In the genomic region with DNA sequence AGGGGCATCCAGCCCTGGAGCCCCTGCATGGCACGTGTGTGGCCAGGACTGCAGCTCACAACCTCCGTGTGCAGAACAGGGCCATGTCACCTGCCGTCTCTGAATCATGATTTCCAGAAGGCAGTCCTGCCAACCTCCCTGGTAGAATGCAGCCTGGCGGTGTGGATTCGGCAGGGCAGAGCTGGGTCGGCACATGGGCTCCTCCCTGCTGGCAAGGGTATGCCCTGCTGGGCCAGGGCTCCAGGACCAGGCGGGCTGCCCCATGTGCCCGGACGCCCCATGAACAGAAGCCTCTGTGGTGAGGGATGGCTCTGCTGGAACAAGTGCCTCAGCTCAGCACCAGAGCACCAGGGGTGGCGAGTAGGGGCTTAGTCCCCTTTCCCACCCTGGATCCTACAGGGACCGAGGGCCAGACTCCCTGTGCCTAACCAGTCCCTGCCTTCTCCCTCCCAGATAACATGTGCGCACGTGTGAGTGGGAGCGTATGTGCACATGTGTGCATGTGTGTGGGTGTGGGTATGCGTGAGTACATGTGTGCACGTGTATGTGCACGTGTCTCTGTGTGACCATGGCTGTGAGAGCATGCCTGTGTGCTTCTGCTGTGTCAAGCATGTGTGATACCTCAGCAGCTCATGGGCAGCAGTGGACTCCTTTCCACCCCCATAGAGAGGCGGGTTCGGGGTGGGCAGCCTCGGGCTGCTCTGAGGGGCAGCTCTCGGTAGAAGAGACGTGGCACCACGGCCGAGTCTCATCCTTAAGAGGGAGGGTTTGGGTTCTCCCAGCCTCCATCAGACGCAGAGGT, we compare ENCODE assay signal across 18 cellular contexts. TPM values are rescaled to one million over a fixed set of nuclear protein-coding genes. Genes with fewer than 3 reads are reported as not detected.
DNase-seq lines count a peak whose midpoint lies in the region; ATAC-seq, FAIRE-seq and TF ChIP-seq lines count a peak whose summit lies in the region.
"Had no signal": no experiment of that assay in that cellular context is flagged by ENCODE, and none has a peak within 500 bp of the region (broad histone marks: within the 10 kb centered on the region; RNA-seq: fewer than 3 reads in every experiment).

No MANE protein-coding gene starts in this region.

- no peaks in the 10 kb centered on the region for H3K9me3 Mint-ChIP-seq in WTC11
- H3K9me3 Mint-ChIP-seq: CD4-positive, alpha-beta T cell had no signal

- TF ChIP-seq CTCF in WTC11 (IDR thresholded peaks at IDR 0.05) (no peak), H1 (IDR thresholded peaks at IDR 0.05; ENCODE audit: control extremely low read depth in 1 of 3, insufficient read depth in 1 of 3, low read depth in 1 of 3, low read length in 3 of 3) (no peak), psoas muscle (IDR thresholded peaks at IDR 0.05) (no peak)

- H3K4me1 Mint-ChIP-seq in WTC11 = peaks cover 9% of the 10 kb centered on the region

- H3K56ac ChIP-seq in H1 (replicated peaks; ENCODE audit: insufficient read length, low read depth, low read length) = no peak overlapping the region

- peak overlapping the region; percentile 70; the same call in 1 of the 2 replicates for H2AK5ac ChIP-seq in H1 (ENCODE audit: low read depth, low read length)

- no peaks in the 10 kb centered on the region for H3K79me1 ChIP-seq in H1 (ENCODE audit: low read depth, low read length)

- H2BK5ac ChIP-seq in H1 (ENCODE audit: low read depth, low read length) = no peak overlapping the region; the same call in 1 of the 2 replicates

- no peak overlapping the region for H3K9ac ChIP-seq in H1 (replicated peaks in 1 of 4; ENCODE audit: extremely low read depth in 1 of 4, low read depth in 3 of 4, low read length in 3 of 4)

- in situ Hi-C loops in G401 (cut with HindIII; ENCODE audit: low sequenced_read_pairs) = no loop called here

- TF ChIP-seq POLR2A in H1 (IDR thresholded peaks at IDR 0.05; ENCODE audit: control extremely low read depth in 1 of 2, low read depth in 2 of 2, low read length in 2 of 2) (no peak), erythroblast (IDR thresholded peaks at IDR 0.05; ENCODE audit: low read length) (no peak)

- H3K18ac ChIP-seq in H1 (ENCODE audit: extremely low read depth, low read length) = no peak overlapping the region

- 0 out of 2 replicates have a peak overlapping the region, but pooled peaks have one; percentile 23 for H2BK20ac ChIP-seq in H1 (ENCODE audit: low read length)

- H3K4ac ChIP-seq in H1 (replicated peaks; ENCODE audit: insufficient read length, low read depth, low read length) = peak overlapping the region; percentile 13

- no peaks in the 10 kb centered on the region for H3K23me2 ChIP-seq in H1 (ENCODE audit: low read depth, low read length)

- H4K5ac ChIP-seq in H1 (ENCODE audit: insufficient read length, low read depth, low read length) = no peak overlapping the region

- no peak overlapping the region for H3K27ac ChIP-seq in H1 (ENCODE audit: low read depth, low read length)
- H3K27ac ChIP-seq in psoas muscle = no peak overlapping the region
- H3K27ac ChIP-seq: PC-9 had no signal

- H3K23ac ChIP-seq in H1 (ENCODE audit: insufficient read length) = no peak overlapping the region

- H4K91ac ChIP-seq in H1 (replicated peaks; ENCODE audit: insufficient read length, low read length) = no peak overlapping the region

- no peak overlapping the region for H3K14ac ChIP-seq in H1 (ENCODE audit: insufficient read length)

- ATAC-seq in WTC11 = no peak
- ATAC-seq in psoas muscle = peak; percentile 50 to 65 (median 56)

- no peak overlapping the region for H2BK120ac ChIP-seq in H1 (replicated peaks; ENCODE audit: low read depth, low read length)

- no peak overlapping the region for H4K8ac ChIP-seq in H1 (ENCODE audit: extremely low read depth, insufficient read depth, low read length)

- H3K4me3 ChIP-seq in H1 (ENCODE audit: extremely low read depth in 1 of 4, insufficient read depth in 2 of 4, low read depth in 3 of 4, low read length in 4 of 4) = no peak overlapping the region; a peak in 1 of 8 replicates
- H3K4me3 ChIP-seq in psoas muscle = no peak overlapping the region
- H3K4me3 ChIP-seq: PC-9 had no signal

- H3K27ac Mint-ChIP-seq in WTC11 = peak overlapping the region; percentile 83
- H3K27ac Mint-ChIP-seq: CD4-positive, alpha-beta T cell had no signal

- no peak overlapping the region; the same call in 1 of the 2 replicates for H2BK15ac ChIP-seq in H1 (ENCODE audit: low read length)

- H3K27me3 Mint-ChIP-seq in WTC11 (ENCODE audit: low read depth) = no peaks in the 10 kb centered on the region
- H3K27me3 Mint-ChIP-seq: CD4-positive, alpha-beta T cell had no signal

- CTCF ChIA-PET in WTC11 (lab: Charles Lee) = no interaction called here
- CTCF ChIA-PET in H1 (lab: Charles Lee; ENCODE audit: partially characterized antibody) = interaction anchor here (1.5 kb wide), 1 partner anchor 22 kb away, joined by 4 read pairs; no protein-coding TSS in a partner anchor

- no peaks in the 10 kb centered on the region for H3K36me3 ChIP-seq in H1 (ENCODE audit: control insufficient read depth in 2 of 4, insufficient read depth in 4 of 4, low read length in 3 of 4)
- H3K36me3 ChIP-seq in psoas muscle (ENCODE audit: insufficient read depth in 1 of 2, low read depth in 1 of 2) = no peaks in the 10 kb centered on the region

- no peak for TF ChIP-seq EP300 in H1 (IDR thresholded peaks at IDR 0.05; ENCODE audit: borderline replicate concordance in 1 of 2, low read depth in 2 of 2, low read length in 2 of 2)

- no peaks in the 10 kb centered on the region for H3K27me3 ChIP-seq in H1 (replicated peaks in 1 of 4; ENCODE audit: control insufficient read depth in 3 of 4, extremely low read depth in 1 of 4, insufficient read depth in 3 of 4, low read length in 3 of 4)
- H3K27me3 ChIP-seq in psoas muscle (ENCODE audit: insufficient read depth in 3 of 3, low read length in 2 of 3) = no peaks in the 10 kb centered on the region

- WGBS in H1 (ENCODE audit: extremely low coverage in 1 of 2, insufficient coverage in 1 of 2, insufficient read length in 1 of 2, insufficient replicate concordance in 2 of 2, low coverage in 1 of 2, low lambda C conversion rate in 2 of 2, missing lambda C conversion rate in 1 of 2), 2 experiments = 85% methylated on average over 22 of the region's 25 CpGs; no CpG with 5 or more reads in 1 of the 2 experiments
- 71 to 78% (median 73%) methylated on average over 24 to 25 of the region's 25 CpGs for WGBS in psoas muscle, 3 donors

- H3K9me3 ChIP-seq in H1 (ENCODE audit: insufficient read depth in 2 of 2, low read depth in 1 of 2, low read length in 1 of 2) (no peaks in the 10 kb centered on the region), psoas muscle (no peaks in the 10 kb centered on the region)

- no peaks in the 10 kb centered on the region for H3K36me3 Mint-ChIP-seq in WTC11

- H3K4me3 Mint-ChIP-seq in WTC11 = no peak overlapping the region
- H3K4me3 Mint-ChIP-seq: CD4-positive, alpha-beta T cell had no signal

- POLR2A ChIA-PET in WTC11 (lab: Charles Lee) (no interaction called here), H1 (lab: Charles Lee; ENCODE audit: partially characterized antibody) (no interaction called here)

- DNase-seq in G401 (ENCODE audit: low spot score) = peak; percentile 79
- no peak for DNase-seq in WTC11 (ENCODE audit: low spot score)
- no peak for DNase-seq in H1 (ENCODE audit: low read depth in 1 of 2, low spot score in 2 of 2)
- peak; percentile 20 to 59 for DNase-seq in psoas muscle
- no peak for DNase-seq in erythroblast (lab: John Stamatoyannopoulos, UW)
- DNase-seq in dedifferentiated amniotic fluid mesenchymal stem cell (ENCODE audit: extremely low spot score) = no peak
- no peak for DNase-seq in NCI-H128 (lab: John Stamatoyannopoulos, UW; ENCODE audit: unreplicated experiment)
- DNase-seq: ACHN; Calu3; CD4-positive, alpha-beta T cell; DMS53; HCEC 1CT; KBM-7; NCI-H1436; NCI-H2081 treated with DMSO at 0.1 percent for 48 hours; NCI-H510A; NCI-H774; PC-9 had no signal

- H2BK12ac ChIP-seq in H1 (ENCODE audit: low read depth, low read length) = peak overlapping the region; percentile 84; the same call in 1 of the 2 replicates

- peaks cover 0 to 1% of the 10 kb centered on the region in 2 experiments for H4K20me1 ChIP-seq in H1 (replicated peaks in 1 of 2; ENCODE audit: control insufficient read depth in 1 of 2, insufficient read depth in 2 of 2, low read length in 2 of 2)

- H3K4me1 ChIP-seq in H1 (replicated peaks in 1 of 4; ENCODE audit: control insufficient read depth in 3 of 4, insufficient read depth in 4 of 4, low read length in 3 of 4) (peaks cover 0 to 10% (median 7%) of the 10 kb centered on the region in 4 experiments; a peak in 5 of 7 replicates), psoas muscle (peaks cover 32% of the 10 kb centered on the region)

- intact Hi-C loops in psoas muscle (cut with DNase I) = no loop called here

- no peaks in the 10 kb centered on the region for H3K79me2 ChIP-seq in H1 (ENCODE audit: control insufficient read depth in 1 of 2, insufficient read depth in 2 of 2, low read length in 2 of 2)

- H3K4me2 ChIP-seq in H1 (ENCODE audit: insufficient read depth in 1 of 2, low read depth in 2 of 2, low read length in 2 of 2) = no peak overlapping the region
- H3K4me2 ChIP-seq: PC-9 had no signal

- H2AFZ ChIP-seq in H1 (ENCODE audit: low read length) = no peak overlapping the region
- H2AFZ ChIP-seq: PC-9 had no signal

- FAIRE-seq in H1 (lab: Jason Lieb, UNC) = no peak

- no peak for TF ChIP-seq RAD21 in H1 (IDR thresholded peaks at IDR 0.05 in 1 of 2, conservative IDR thresholded peaks at IDR 0.05 in 1 of 2; ENCODE audit: low read depth in 2 of 2, low read length in 2 of 2)

RNA-seq across cellular contexts. Expression of gene MXD4, which starts 10.3 kb away (rescaled TPM):
- total RNA-seq in G401 (2014; rRNA removed; shearing (Covaris generic)) = 53.2 and 72.2 TPM in 2 replicates
- total RNA-seq in WTC11 (2021) (17.7 to 22.7 TPM (median 20.4 TPM) in 3 replicates), psoas muscle (10 to 100 TPM; 18.8 to 36.7 (median 35.3) TPM)
- total RNA-seq in H1 (2021; fragmentation: NEBNext Ultra II Directional; extraction: Animal tissue kit (Norgen Biotek cat#: 25700)) = 20.8 and 24.6 TPM in 2 replicates
- polyA plus RNA-seq in H1 (2011; rRNA removed) (18.0 and 24.1 TPM in 2 replicates), psoas muscle (10 to 100 TPM; 15.4 to 29.9 (median 23.3) TPM)
- polyA plus RNA-seq in H1 (2011; cell fraction: cytosol; rRNA removed) = 17.9 TPM
- 40.1 TPM for polyA plus RNA-seq in H1 (2011; cell fraction: nucleus; rRNA removed)
- 14.9 to 16.5 TPM (median 15.7 TPM) in 4 replicates for polyA plus RNA-seq in H1 (2012, experiment 1 of 2)
- polyA plus RNA-seq in H1 (2012, experiment 2 of 2) = 16.5 TPM
- polyA plus RNA-seq in H1 (2013, experiment 1 of 2) = 13.4 TPM
- 14.2 TPM for polyA plus RNA-seq in H1 (2013, experiment 2 of 2)
- 12.7 and 13.1 TPM in 2 replicates for polyA minus RNA-seq in H1 (2011; rRNA and poly(A)+ RNA removed)
- polyA minus RNA-seq in H1 (2011; cell fraction: cytosol; rRNA and poly(A)+ RNA removed) = 13.5 TPM
- polyA minus RNA-seq in H1 (2011; cell fraction: nucleus; rRNA and poly(A)+ RNA removed) = 15.7 TPM

RNA-seq across cellular contexts. Expression of gene HAUS3, which starts 30.3 kb away (rescaled TPM):
- total RNA-seq in G401 (2014; rRNA removed; shearing (Covaris generic)) = 12.3 and 15.5 TPM in 2 replicates
- total RNA-seq in WTC11 (2021) = 11.9 to 14.7 TPM (median 12.4 TPM) in 3 replicates
- total RNA-seq in H1 (2021; fragmentation: NEBNext Ultra II Directional; extraction: Animal tissue kit (Norgen Biotek cat#: 25700)) = 14.6 and 14.8 TPM in 2 replicates
- 3.2 and 5.1 TPM in 2 replicates for polyA plus RNA-seq in H1 (2011; rRNA removed)
- 6.5 TPM for polyA plus RNA-seq in H1 (2011; cell fraction: cytosol; rRNA removed)
- polyA plus RNA-seq in H1 (2011; cell fraction: nucleus; rRNA removed) = 3.7 TPM
- polyA plus RNA-seq in H1 (2012, experiment 1 of 2) = 4.4 to 10.4 TPM (median 5.5 TPM) in 4 replicates
- polyA plus RNA-seq in H1 (2012, experiment 2 of 2) = 1.2 TPM
- 10.3 TPM for polyA plus RNA-seq in H1 (2013, experiment 1 of 2)
- 10.4 TPM for polyA plus RNA-seq in H1 (2013, experiment 2 of 2)
- 1.6 and 2.3 TPM in 2 replicates for polyA minus RNA-seq in H1 (2011; rRNA and poly(A)+ RNA removed)
- polyA minus RNA-seq in H1 (2011; cell fraction: cytosol; rRNA and poly(A)+ RNA removed) = 4.0 TPM
- 5.1 TPM for polyA minus RNA-seq in H1 (2011; cell fraction: nucleus; rRNA and poly(A)+ RNA removed)
- 1 to 10 TPM; 4.2 to 7.4 (median 5.1) TPM for total RNA-seq in psoas muscle
- polyA plus RNA-seq in psoas muscle = 10 to 100 TPM in 1 of 3 donors, 1 to 10 TPM in 2; 5.3 to 16.1 (median 5.8) TPM

RNA-seq across cellular contexts. Expression of gene POLN, which starts 30.3 kb away (rescaled TPM):
- 0.17 and 0.49 TPM in 2 replicates for total RNA-seq in G401 (2014; rRNA removed; shearing (Covaris generic))
- 2.5 to 3.5 TPM (median 2.8 TPM) in 3 replicates for total RNA-seq in WTC11 (2021)
- 1.5 and 4.2 TPM in 2 replicates for total RNA-seq in H1 (2021; fragmentation: NEBNext Ultra II Directional; extraction: Animal tissue kit (Norgen Biotek cat#: 25700))
- 0.82 and 0.98 TPM in 2 replicates for polyA plus RNA-seq in H1 (2011; rRNA removed)
- polyA plus RNA-seq in H1 (2011; cell fraction: cytosol; rRNA removed) = 1.3 TPM
- polyA plus RNA-seq in H1 (2011; cell fraction: nucleus; rRNA removed) = 1.5 TPM
- 0.94 to 1.2 TPM (median 1.1 TPM) in 4 replicates for polyA plus RNA-seq in H1 (2012, experiment 1 of 2)
- polyA plus RNA-seq in H1 (2012, experiment 2 of 2) = 0.05 TPM
- polyA plus RNA-seq in H1 (2013, experiment 1 of 2) = 1.8 TPM
- polyA plus RNA-seq in H1 (2013, experiment 2 of 2) = 2.3 TPM
- polyA minus RNA-seq in H1 (2011; rRNA and poly(A)+ RNA removed) = 1.3 and 2.1 TPM in 2 replicates
- not detected for polyA minus RNA-seq in H1 (2011; cell fraction: cytosol; rRNA and poly(A)+ RNA removed)
- 4.2 TPM for polyA minus RNA-seq in H1 (2011; cell fraction: nucleus; rRNA and poly(A)+ RNA removed)
- 1 to 10 TPM in 3 of 4 donors, under 1 TPM in 1; 0.84 to 3.0 (median 1.8) TPM for total RNA-seq in psoas muscle
- polyA plus RNA-seq in psoas muscle = under 1 TPM; 0.44 to 0.95 (median 0.80) TPM

Comparison
In these comparisons a context has a peak if more than half of its experiments do, and no peak if none do; other contexts are left out.
1. DNase-seq: peak in G401 (single experiment) and psoas muscle (2 of 2); none in WTC11 (single experiment), H1 (0 of 2), erythroblast (0 of 2), dedifferentiated amniotic fluid mesenchymal stem cell (single experiment) and NCI-H128 (single experiment).